6 cellular contexts compared by ENCODE assay signal in genomic region chr5:751992-752391, GRCh38. TPM values are rescaled to one million over a fixed set of nuclear protein-coding genes. Genes with fewer than 3 reads are reported as not detected.
DNase-seq lines count a peak whose midpoint lies in the region; ATAC-seq and TF ChIP-seq lines count a peak whose summit lies in the region.
"Not testable (repeated sequence)": the region's sequence is repeated elsewhere in the genome, so short reads cannot be mapped to it uniquely, and the experiment has no call there.
"Had no signal": no experiment of that assay in that cellular context is flagged by ENCODE, and none has a peak within 500 bp of the region (broad histone marks: within the 10 kb centered on the region; RNA-seq: fewer than 3 reads in every experiment).

No MANE protein-coding gene starts in this region.

- H3K4me1 ChIP-seq in left lung, upper lobe of right lung: not testable (repeated sequence)

- peak; percentile 6 for DNase-seq in activated CD4-positive, alpha-beta T cell treated with anti-CD3 and anti-CD28 coated beads for 1 hour
- peak; percentile 61 for DNase-seq in activated effector memory CD4-positive, alpha-beta T cell treated with anti-CD3 and anti-CD28 coated beads, Interleukin-2, amount 50 U/mL, for 16 hours
- peak; percentile 8 for DNase-seq in left lung
- DNase-seq in stimulated activated CD8-positive, alpha-beta memory T cell treated with anti-CD3 and anti-CD28 coated beads, Interleukin-4, amount 100 ng/mL, for 48 hours = peak; percentile 21
- DNase-seq in upper lobe of right lung = peak; percentile 30

- H3K27me3 ChIP-seq in left lung, upper lobe of right lung: not testable (repeated sequence)

- ATAC-seq in left lung, upper lobe of right lung: not testable (repeated sequence)

- intact Hi-C loops in left lung (cut with DNase I); upper lobe of right lung (cut with DNase I): not testable (repeated sequence)

- H3K9me3 ChIP-seq in left lung, upper lobe of right lung: not testable (repeated sequence)

- not testable (repeated sequence) for H3K36me3 ChIP-seq in left lung, upper lobe of right lung

- H3K4me3 ChIP-seq in left lung, upper lobe of right lung: not testable (repeated sequence)

- TF ChIP-seq CTCF in left lung (IDR thresholded peaks at IDR 0.05); upper lobe of right lung (IDR thresholded peaks at IDR 0.05): not testable (repeated sequence)

- H3K27ac ChIP-seq in left lung, upper lobe of right lung: not testable (repeated sequence)

RNA-seq across cellular contexts. Expression of gene ZDHHC11B, which starts 32.5 kb away (rescaled TPM):
- total RNA-seq in left lung = 10 to 100 TPM in 1 of 2 donors, 1 to 10 TPM in 1; 8.4 to 26.4 TPM
- total RNA-seq in upper lobe of right lung = 8.0 TPM

RNA-seq across cellular contexts. Expression of gene TPPP, which starts 58.8 kb away (rescaled TPM):
- total RNA-seq in left lung = 10 to 100 TPM in 1 of 2 donors, 1 to 10 TPM in 1; 9.6 to 14.4 TPM
- total RNA-seq in upper lobe of right lung = 16.1 TPM
- total RNA-seq: B cell had no signal

Comparison
In these comparisons a context has a peak if more than half of its experiments do, and no peak if none do; other contexts are left out.
1. DNase-seq: peak in every context shown above with its lines; median percentile 61 in activated effector memory CD4-positive, alpha-beta T cell treated with anti-CD3 and anti-CD28 coated beads, Interleukin-2, amount 50 U/mL, for 16 hours; 30 in upper lobe of right lung; 21 in stimulated activated CD8-positive, alpha-beta memory T cell treated with anti-CD3 and anti-CD28 coated beads, Interleukin-4, amount 100 ng/mL, for 48 hours; 8 in left lung; 6 in activated CD4-positive, alpha-beta T cell treated with anti-CD3 and anti-CD28 coated beads for 1 hour.